ENCODE assay signal across 8 cellular contexts in genomic region chr10:61899997-61900828, GRCh38. TPM values are rescaled to one million over a fixed set of nuclear protein-coding genes. Genes with fewer than 3 reads are reported as not detected.
A peak's percentile ranks its signal among the peaks of the same experiment; 100 is the strongest.
DNase-seq lines count a peak whose midpoint lies in the region; ATAC-seq and TF ChIP-seq lines count a peak whose summit lies in the region.

No MANE protein-coding gene starts in this region.

- peak overlapping the region; percentile 81 to 100 (median 94) for H3K4me3 Mint-ChIP-seq in naive thymus-derived CD4-positive, alpha-beta T cell

- H3K4me2 ChIP-seq in fibroblast of lung (ENCODE audit: extremely low read depth, insufficient read depth, low read length) = peak overlapping the region; percentile 93

- H3K4me1 Mint-ChIP-seq in naive thymus-derived CD4-positive, alpha-beta T cell = peaks cover 23 to 57% (median 48%) of the 10 kb centered on the region in 7 donors

- whole genome bisulfite sequencing in upper lobe of left lung, 2 donors = 0% methylated on average over 25 of the region's 25 CpGs

- no peaks in the 10 kb centered on the region for H3K36me3 ChIP-seq in fibroblast of lung (ENCODE audit: control insufficient read depth, insufficient read depth, low read length)
- peaks cover 0 to 12% (median 0%) of the 10 kb centered on the region in 3 experiments for H3K36me3 ChIP-seq in naive thymus-derived CD4-positive, alpha-beta T cell (ENCODE audit: control insufficient read depth in 2 of 3, insufficient read depth in 3 of 3, low read length in 3 of 3)
- no peaks in the 10 kb centered on the region for H3K36me3 ChIP-seq in upper lobe of left lung

- peak overlapping the region; percentile 92 to 100 (median 96) for H3K27ac Mint-ChIP-seq in naive thymus-derived CD4-positive, alpha-beta T cell

- H3K27ac ChIP-seq in fibroblast of lung (ENCODE audit: insufficient read depth, low read length) = peak overlapping the region; percentile 89
- peak overlapping the region; percentile 92 for H3K27ac ChIP-seq in naive thymus-derived CD4-positive, alpha-beta T cell (ENCODE audit: low read depth, low read length)
- H3K27ac ChIP-seq in upper lobe of left lung = peak overlapping the region; percentile 96 to 98 (median 96)

- intact Hi-C loops in naive thymus-derived CD4-positive, alpha-beta T cell (cut with micrococcal nuclease) = loop anchor here (1.0 to 5.0 kb wide), 10 partner anchors 148 to 1369 kb away; partner anchors contain the start of genes ADO (in 1 of the 2) and RTKN2 (in 1 of the 2)

- peak overlapping the region; percentile 57 to 99 (median 85) for H3K4me3 ChIP-seq in fibroblast of lung (replicated peaks in 1 of 4; ENCODE audit: control extremely low read depth in 1 of 4, insufficient read depth in 1 of 4, low read depth in 3 of 4, low read length in 4 of 4)
- H3K4me3 ChIP-seq in naive thymus-derived CD4-positive, alpha-beta T cell (ENCODE audit: low read length) = peak overlapping the region; percentile 96
- H3K4me3 ChIP-seq in upper lobe of left lung = peak overlapping the region; percentile 64 to 84 (median 72)

- H3K9ac ChIP-seq in fibroblast of lung (ENCODE audit: insufficient read depth, low read length) = peak overlapping the region; percentile 40

- no peaks in the 10 kb centered on the region for H4K20me1 ChIP-seq in fibroblast of lung (ENCODE audit: control insufficient read depth, extremely low read depth, insufficient read depth, low read length)

- peaks cover 0 to 2% (median 0%) of the 10 kb centered on the region in 5 donors for H3K27me3 Mint-ChIP-seq in naive thymus-derived CD4-positive, alpha-beta T cell

- H3K4me1 ChIP-seq in fibroblast of lung (ENCODE audit: control insufficient read depth, extremely low read depth, insufficient read depth, low read length) (peaks cover 12% of the 10 kb centered on the region), upper lobe of left lung (peaks cover 29 to 53% (median 38%) of the 10 kb centered on the region in 4 donors)
- H3K4me1 ChIP-seq in naive thymus-derived CD4-positive, alpha-beta T cell (ENCODE audit: control insufficient read depth in 2 of 2, insufficient read depth in 2 of 2, low read length in 2 of 2) = peaks cover 29 to 36% of the 10 kb centered on the region in 2 donors

- TF ChIP-seq CTCF in fibroblast of lung (conservative IDR thresholded peaks at IDR 0.05 in 1 of 2, IDR thresholded peaks at IDR 0.05 in 1 of 2; ENCODE audit: low read depth in 1 of 2, low read length in 2 of 2) = no peak
- TF ChIP-seq CTCF in upper lobe of left lung (IDR thresholded peaks at IDR 0.05) = no peak

- TF ChIP-seq POLR2A in upper lobe of left lung (IDR thresholded peaks at IDR 0.05) = peak in 1 of 4 donors; percentile 56

- peak overlapping the region; percentile 31 for H2AFZ ChIP-seq in fibroblast of lung (ENCODE audit: low read length)

- peaks cover 0 to 6% (median 0%) of the 10 kb centered on the region in 11 donors for H3K9me3 Mint-ChIP-seq in naive thymus-derived CD4-positive, alpha-beta T cell

- H3K36me3 Mint-ChIP-seq in naive thymus-derived CD4-positive, alpha-beta T cell = peaks cover 0 to 14% (median 0%) of the 10 kb centered on the region in 5 donors

- H3K9me3 ChIP-seq in fibroblast of lung (ENCODE audit: control insufficient read depth, insufficient read depth, low read depth, low read length) = no peaks in the 10 kb centered on the region
- no peaks in the 10 kb centered on the region for H3K9me3 ChIP-seq in naive thymus-derived CD4-positive, alpha-beta T cell (ENCODE audit: control insufficient read depth in 2 of 3, low read length in 3 of 3)
- H3K9me3 ChIP-seq in upper lobe of left lung = no peaks in the 10 kb centered on the region

- peaks cover 36% of the 10 kb centered on the region for H3K79me2 ChIP-seq in fibroblast of lung (ENCODE audit: control insufficient read depth, insufficient read depth, low read length)

- peak; percentile 7 for ATAC-seq in GM19468 (IDR thresholded peaks at IDR 0.05; ENCODE audit: extremely low read depth, unreplicated experiment)
- ATAC-seq in naive thymus-derived CD4-positive, alpha-beta T cell = peak; percentile 24
- peak in 1 of 2 donors; percentile 43 for ATAC-seq in upper lobe of left lung (ENCODE audit: low FRiP score in 2 of 2)

- H3K27me3 ChIP-seq in fibroblast of lung (ENCODE audit: control insufficient read depth, insufficient read depth, low read length) (no peaks in the 10 kb centered on the region), upper lobe of left lung (no peaks in the 10 kb centered on the region)
- H3K27me3 ChIP-seq in naive thymus-derived CD4-positive, alpha-beta T cell (ENCODE audit: control insufficient read depth in 2 of 2, insufficient read depth in 2 of 2, low read length in 2 of 2) = no peaks in the 10 kb centered on the region

- DNase-seq in D341Med (ENCODE audit: low spot score) = peak; percentile 40
- DNase-seq in HK-2 (ENCODE audit: unreplicated experiment) = peak; percentile 26
- DNase-seq in NOMO-1 (lab: John Stamatoyannopoulos, UW; ENCODE audit: unreplicated experiment in 2 of 2) = peak; percentile 85 to 95
- DNase-seq in activated T-helper 1 cell treated with Interleukin-2 at 50 U/mL for 16 hours (ENCODE audit: low read depth) = peak; percentile 35
- peak; percentile 70 to 92 for DNase-seq in fibroblast of lung (ENCODE audit: low read depth in 2 of 2)
- DNase-seq in naive thymus-derived CD4-positive, alpha-beta T cell = peak in 8 of 9 donors; percentile 49 to 67 (median 62)
- peak; percentile 39 to 79 for DNase-seq in upper lobe of left lung

- CTCF ChIA-PET in naive thymus-derived CD4-positive, alpha-beta T cell (lab: Charles Lee) = interaction anchor here (1.0 to 8.4 kb wide), 8 partner anchors 32 to 345 kb away, joined by 3 to 66 read pairs (median 4); no protein-coding TSS in a partner anchor

- TF ChIP-seq EP300 in upper lobe of left lung (IDR thresholded peaks at IDR 0.05) = no peak

- POLR2A ChIA-PET in naive thymus-derived CD4-positive, alpha-beta T cell (lab: Charles Lee) = interaction anchor here (0.8 to 7.2 kb wide), 16 partner anchors 15 to 339 kb away, joined by 3 to 86 read pairs (median 4); no protein-coding TSS in a partner anchor

RNA-seq across cellular contexts. Expression of gene ARID5B, which starts 1.3 kb away (rescaled TPM):
- total RNA-seq in fibroblast of lung (120 and 145 TPM in 2 replicates), upper lobe of left lung (10 to 100 TPM; 20.2 to 51.3 (median 28.4) TPM)
- 111 and 118 TPM in 2 replicates for polyA plus RNA-seq in fibroblast of lung
- 96.1 and 127 TPM in 2 replicates for polyA plus RNA-seq in fibroblast of lung (2012)
- 183 and 197 TPM in 2 replicates for polyA minus RNA-seq in fibroblast of lung (ENCODE audit: low replicate concordance)
- 10 to 100 TPM; 18.6 to 60.8 (median 47.4) TPM for total RNA-seq in naive thymus-derived CD4-positive, alpha-beta T cell
- polyA plus RNA-seq in naive thymus-derived CD4-positive, alpha-beta T cell = 10 to 100 TPM; 39.4 to 49.1 TPM

Comparison
In these comparisons a context has a peak if more than half of its experiments do, and no peak if none do; other contexts are left out.
1. DNase-seq: peak in every context shown above with its lines; median percentile 90 in NOMO-1; 81 in fibroblast of lung; 62 in naive thymus-derived CD4-positive, alpha-beta T cell; 59 in upper lobe of left lung; 40 in D341Med; 35 in activated T-helper 1 cell treated with Interleukin-2 at 50 U/mL for 16 hours; 26 in HK-2.